35 cellular contexts compared by ENCODE assay signal in the genomic region with DNA sequence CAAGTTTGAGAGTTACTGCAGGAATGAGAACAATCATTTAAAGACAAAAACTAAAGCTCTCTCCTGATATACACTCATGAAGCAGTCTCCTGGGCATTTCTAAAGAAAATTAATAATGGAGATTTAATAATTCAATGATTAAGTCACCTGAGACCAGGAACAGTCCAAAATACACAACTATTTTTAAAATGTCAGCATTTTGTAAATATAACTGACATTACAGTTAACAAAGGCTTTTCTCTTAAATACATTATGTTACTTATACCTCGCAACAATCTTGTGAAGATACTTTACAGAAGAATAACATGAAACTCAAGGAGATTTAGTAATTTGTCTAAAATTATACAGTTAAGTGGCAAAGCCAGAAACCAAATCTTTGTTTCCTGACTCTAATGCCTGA.
"Had no signal": no experiment of that assay in that cellular context is flagged by ENCODE, and none has a peak within 500 bp of the region (broad histone marks: within the 10 kb centered on the region; RNA-seq: fewer than 3 reads in every experiment).

No MANE protein-coding gene starts in this region.

- H3K27me3 Mint-ChIP-seq: activated B cell treated with CpG ODN at 0.5 μM for 24 hours; activated CD4-positive, alpha-beta memory T cell treated with anti-CD3 and anti-CD28 coated beads for 36 hours; activated naive CD8-positive, alpha-beta T cell; activated naive CD8-positive, alpha-beta T cell treated with anti-CD3 and anti-CD28 coated beads, Interleukin-2, amount 50 U/mL, for 24 hours; brain; T-cell had no signal

- H3K4me3 Mint-ChIP-seq: activated B cell treated with CpG ODN at 0.5 μM for 24 hours; activated CD4-positive, alpha-beta memory T cell treated with anti-CD3 and anti-CD28 coated beads for 36 hours; activated naive CD4-positive, alpha-beta T cell treated with anti-CD3 and anti-CD28 coated beads for 36 hours; activated naive CD8-positive, alpha-beta T cell; activated naive CD8-positive, alpha-beta T cell treated with anti-CD3 and anti-CD28 coated beads, Interleukin-2, amount 50 U/mL, for 24 hours; activated T-cell treated with anti-CD3 and anti-CD28 coated beads, Interleukin-2, amount 50 U/mL, for 4 hours; activated T-helper 1 cell treated with anti-CD3 and anti-CD28 coated beads, Interleukin-12 subunit alpha, Interleukin-12 subunit beta, Interleukin-2, Interleukin-4 antibody, amounts not matched to agents 30 ng/mL and 10 ng/mL and 1 ng/mL, durations not matched to agents 14 hours and 24 hours and 36 hours; brain; T-cell had no signal

- H3K4me3 ChIP-seq: colonic mucosa, SJCRH30 had no signal

- H3K9me3 ChIP-seq: colonic mucosa, SJCRH30 had no signal

- ATAC-seq: activated naive CD8-positive, alpha-beta T cell treated with anti-CD3 and anti-CD28 coated beads, Interleukin-2, amount 50 U/mL, for 24 hours; activated T-cell treated with anti-CD3 and anti-CD28 coated beads, Interleukin-2, amount 50 U/mL, for 4 hours; Panc1; SK-N-SH treated with all-trans-retinoic acid at 6 μM for 48 hours; T-cell had no signal

- DNase-seq: activated B cell treated with CpG ODN at 0.5 μM for 24 hours; activated CD4-positive, alpha-beta memory T cell treated with anti-CD3 and anti-CD28 coated beads for 36 hours; activated CD4-positive, alpha-beta T cell treated with anti-CD3 and anti-CD28 coated beads for 4 hours; activated CD4-positive, alpha-beta T cell treated with anti-CD3 and anti-CD28 coated beads, Interleukin-2, amount 50 U/mL, for 1 hour; activated CD4-positive, CD25-positive, alpha-beta regulatory T cell treated with anti-CD3 and anti-CD28 coated beads, Interleukin-2, amount 50 U/mL, for 72 hours; activated CD8-positive, alpha-beta memory T cell treated with anti-CD3 and anti-CD28 coated beads, Interleukin-2, amount 50 U/mL, for 4 hours; activated gamma-delta T cell treated with Interleukin-2 at 50 U/mL for 16 hours; activated naive CD4-positive, alpha-beta T cell treated with anti-CD3 and anti-CD28 coated beads for 36 hours; activated naive CD8-positive, alpha-beta T cell treated with anti-CD3 and anti-CD28 coated beads, Interleukin-2, amount 50 U/mL, for 24 hours; activated T-cell treated with anti-CD3 and anti-CD28 coated beads for 4 hours; activated T-cell treated with anti-CD3 and anti-CD28 coated beads, Interleukin-2, amount 50 U/mL, for 4 hours; anterior cingulate cortex; central memory CD4-positive, alpha-beta T cell; colonic mucosa; MM.1S; MV-4-11; NCI-H1092; NCI-H1436 treated with DMSO at 0.1 percent for 48 hours; NCI-H1694 treated with DMSO at 0.1 percent for 48 hours; NCI-H2029 treated with DMSO at 0.1 percent for 48 hours; NCI-H2171 treated with DMSO at 0.1 percent for 48 hours; NCI-H226; NCI-H446 treated with DMSO at 0.1 percent for 48 hours; NCI-H524; SHP77; SJCRH30; T-cell; T-helper 2 cell; T-helper 9 cell had no signal

- H3K4me1 ChIP-seq: colonic mucosa, SJCRH30 had no signal

- H3K27ac ChIP-seq: colonic mucosa, SJCRH30, VCaP had no signal

- H3K27ac Mint-ChIP-seq: activated B cell treated with CpG ODN at 0.5 μM for 24 hours; activated CD4-positive, alpha-beta memory T cell treated with anti-CD3 and anti-CD28 coated beads for 36 hours; activated naive CD4-positive, alpha-beta T cell treated with anti-CD3 and anti-CD28 coated beads for 36 hours; activated naive CD8-positive, alpha-beta T cell treated with anti-CD3 and anti-CD28 coated beads, Interleukin-2, amount 50 U/mL, for 24 hours; activated T-helper 1 cell treated with anti-CD3 and anti-CD28 coated beads, Interleukin-12 subunit alpha, Interleukin-12 subunit beta, Interleukin-2, Interleukin-4 antibody, amounts not matched to agents 30 ng/mL and 10 ng/mL and 1 ng/mL, durations not matched to agents 14 hours and 24 hours and 36 hours had no signal

- H3K27me3 ChIP-seq: colonic mucosa, SJCRH30 had no signal

- H3K36me3 ChIP-seq: colonic mucosa, SJCRH30 had no signal
